In genomic region chr4:46123872-46124755, GRCh38 we compare ENCODE assay signal across 14 cellular contexts.
DNase-seq lines count a peak whose midpoint lies in the region; ATAC-seq and TF ChIP-seq lines count a peak whose summit lies in the region.
"Had no signal": no experiment of that assay in that cellular context is flagged by ENCODE, and none has a peak within 500 bp of the region (broad histone marks: within the 10 kb centered on the region; RNA-seq: fewer than 3 reads in every experiment).

TSS of gene GABRG1 (minus strand) at chr4:46124054. CDS start at chr4:46123913, 141 bp downstream.

- H3K4me1 Mint-ChIP-seq in nephron progenitor cell = peaks cover 27% of the 10 kb centered on the region
- no peaks in the 10 kb centered on the region for H3K4me1 Mint-ChIP-seq in activated naive CD8-positive, alpha-beta T cell treated with anti-CD3 and anti-CD28 coated beads, Interleukin-2, amount 50 U/mL, for 24 hours
- H3K4me1 Mint-ChIP-seq: B cell had no signal

- no peaks in the 10 kb centered on the region for H3K36me3 ChIP-seq in BLaER1
- H3K36me3 ChIP-seq: tibial artery had no signal

- H4K20me1 ChIP-seq in BLaER1 = no peaks in the 10 kb centered on the region

- no peaks in the 10 kb centered on the region for H3K9me3 Mint-ChIP-seq in nephron progenitor cell
- peaks cover 5% of the 10 kb centered on the region for H3K9me3 Mint-ChIP-seq in activated naive CD8-positive, alpha-beta T cell treated with anti-CD3 and anti-CD28 coated beads, Interleukin-2, amount 50 U/mL, for 24 hours

- H3K9me3 ChIP-seq in BLaER1 = no peaks in the 10 kb centered on the region
- H3K9me3 ChIP-seq: tibial artery had no signal

- no peak within 1 kb of the TSS for H3K27ac ChIP-seq in BLaER1
- H3K27ac ChIP-seq: GM23248, tibial artery had no signal

- peak within 1 kb of the TSS; percentile 71 for H3K4me3 Mint-ChIP-seq in nephron progenitor cell
- H3K4me3 Mint-ChIP-seq in activated naive CD8-positive, alpha-beta T cell treated with anti-CD3 and anti-CD28 coated beads, Interleukin-2, amount 50 U/mL, for 24 hours = no peak within 1 kb of the TSS
- H3K4me3 Mint-ChIP-seq: B cell had no signal

- ATAC-seq in activated naive CD8-positive, alpha-beta T cell treated with anti-CD3 and anti-CD28 coated beads, Interleukin-2, amount 50 U/mL, for 24 hours = no peak
- ATAC-seq: left lobe of liver had no signal

- peaks cover 47% of the 10 kb centered on the region for H3K27me3 Mint-ChIP-seq in nephron progenitor cell (ENCODE audit: low read depth, poor library complexity)
- H3K27me3 Mint-ChIP-seq in activated naive CD8-positive, alpha-beta T cell treated with anti-CD3 and anti-CD28 coated beads, Interleukin-2, amount 50 U/mL, for 24 hours = no peaks in the 10 kb centered on the region
- H3K27me3 Mint-ChIP-seq: B cell had no signal

- no peak for TF ChIP-seq POLR2A in erythroblast (IDR thresholded peaks at IDR 0.05; ENCODE audit: low read length)

- no peak within 1 kb of the TSS for H3K9ac ChIP-seq in BLaER1
- H3K9ac ChIP-seq: GM23248 had no signal

- DNase-seq in NCI-H2081 (lab: John Stamatoyannopoulos, UW) (peak; percentile 48 to 75), erythroblast (lab: John Stamatoyannopoulos, UW) (peak; percentile 18 to 30), nephron progenitor cell (peak; percentile 34), GF-D8 (lab: John Stamatoyannopoulos, UW) (no peak), COLO829 (ENCODE audit: low spot score) (no peak)
- DNase-seq in activated naive CD8-positive, alpha-beta T cell treated with anti-CD3 and anti-CD28 coated beads, Interleukin-2, amount 50 U/mL, for 24 hours = no peak
- DNase-seq in stimulated activated CD8-positive, alpha-beta memory T cell treated with anti-CD3 and anti-CD28 coated beads, Interleukin-4, amount 100 ng/mL, for 48 hours = no peak
- DNase-seq: activated T-cell treated with anti-CD3 and anti-CD28 coated beads, Interleukin-2, amount 50 U/mL, for 48 hours; SHP77; tibial artery had no signal

- no peaks in the 10 kb centered on the region for H3K27me3 ChIP-seq in BLaER1
- H3K27me3 ChIP-seq: tibial artery had no signal

- peak within 1 kb of the TSS; percentile 54 for H3K4me2 ChIP-seq in BLaER1

- H3K4me1 ChIP-seq in BLaER1 = peaks cover 7% of the 10 kb centered on the region; the same call in 1 of the 2 replicates

- no peaks in the 10 kb centered on the region for H3K36me3 Mint-ChIP-seq in nephron progenitor cell (ENCODE audit: low read depth)
- H3K36me3 Mint-ChIP-seq in activated naive CD8-positive, alpha-beta T cell treated with anti-CD3 and anti-CD28 coated beads, Interleukin-2, amount 50 U/mL, for 24 hours (ENCODE audit: low read depth) = no peaks in the 10 kb centered on the region

- H3K27ac Mint-ChIP-seq in nephron progenitor cell = no peak within 1 kb of the TSS
- H3K27ac Mint-ChIP-seq in activated naive CD8-positive, alpha-beta T cell treated with anti-CD3 and anti-CD28 coated beads, Interleukin-2, amount 50 U/mL, for 24 hours = no peak within 1 kb of the TSS
- H3K27ac Mint-ChIP-seq: B cell had no signal

- no peak for TF ChIP-seq CTCF in nephron progenitor cell (IDR thresholded peaks at IDR 0.05)

- H3K4me3 ChIP-seq in BLaER1 = no peak within 1 kb of the TSS
- H3K4me3 ChIP-seq: GM23248, tibial artery had no signal

Comparison
In these comparisons a context has a peak if more than half of its experiments do, and no peak if none do; other contexts are left out.
1. DNase-seq: peak in NCI-H2081 (2 of 2), erythroblast (2 of 2) and nephron progenitor cell (single experiment); none in GF-D8 (single experiment), activated naive CD8-positive, alpha-beta T cell treated with anti-CD3 and anti-CD28 coated beads, Interleukin-2, amount 50 U/mL, for 24 hours (single experiment), stimulated activated CD8-positive, alpha-beta memory T cell treated with anti-CD3 and anti-CD28 coated beads, Interleukin-4, amount 100 ng/mL, for 48 hours (single experiment) and COLO829 (single experiment).